ENCODE assay signal across 11 cellular contexts in the genomic region with DNA sequence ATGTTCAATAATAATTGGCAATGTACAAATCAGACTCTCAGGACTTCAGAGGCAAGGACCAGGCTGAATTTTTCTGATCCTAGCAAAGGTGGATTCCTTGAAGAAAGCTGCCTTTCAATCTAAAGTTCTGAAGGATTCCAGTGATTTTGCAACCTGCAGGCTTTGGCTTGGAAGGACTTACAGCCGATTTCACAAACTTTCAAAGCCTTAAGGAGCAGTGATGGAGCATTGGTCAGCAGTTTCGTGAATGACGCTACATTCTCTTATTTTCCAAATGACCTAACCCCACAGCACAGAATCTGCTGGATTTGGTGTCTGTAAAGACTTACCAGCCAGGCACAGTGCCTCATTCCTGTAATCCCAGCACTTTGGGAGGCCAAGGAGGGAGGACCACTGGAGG.
DNase-seq lines count a peak whose midpoint lies in the region; ATAC-seq lines count a peak whose summit lies in the region.
"Had no signal": no experiment of that assay in that cellular context is flagged by ENCODE, and none has a peak within 500 bp of the region (broad histone marks: within the 10 kb centered on the region; RNA-seq: fewer than 3 reads in every experiment).

No MANE protein-coding gene starts in this region.

- peak overlapping the region; percentile 77 to 97 for H3K4me3 Mint-ChIP-seq in activated T-cell treated with anti-CD3 and anti-CD28 coated beads, Interleukin-2, amount 50 U/mL, for 72 hours
- no peak overlapping the region for H3K4me3 Mint-ChIP-seq in activated T-cell treated with anti-CD3 and anti-CD28 coated beads, Interleukin-2, amount 50 U/mL, for 4 hours
- peak overlapping the region; percentile 32 for H3K4me3 Mint-ChIP-seq in activated naive CD8-positive, alpha-beta T cell treated with anti-CD3 and anti-CD28 coated beads, Interleukin-2, amount 50 U/mL, for 24 hours
- peak overlapping the region; percentile 59 for H3K4me3 Mint-ChIP-seq in memory B cell

- in situ Hi-C loops in ACHN (cut with HindIII; ENCODE audit: low pct_ligation_motif_present, low pct_unique_long_range_greater_than_20kb, low sequenced_read_pairs), result no loop called here

- H3K9me3 Mint-ChIP-seq in activated T-cell treated with anti-CD3 and anti-CD28 coated beads, Interleukin-2, amount 50 U/mL, for 72 hours, result no peaks in the 10 kb centered on the region
- no peaks in the 10 kb centered on the region for H3K9me3 Mint-ChIP-seq in activated T-cell treated with anti-CD3 and anti-CD28 coated beads, Interleukin-2, amount 50 U/mL, for 4 hours
- H3K9me3 Mint-ChIP-seq in activated naive CD8-positive, alpha-beta T cell treated with anti-CD3 and anti-CD28 coated beads, Interleukin-2, amount 50 U/mL, for 24 hours, result no peaks in the 10 kb centered on the region
- H3K9me3 Mint-ChIP-seq in memory B cell, result no peaks in the 10 kb centered on the region

- DNase-seq in activated T-cell treated with anti-CD3 and anti-CD28 coated beads, Interleukin-2, amount 50 U/mL, for 72 hours, result no peak
- DNase-seq in activated T-cell treated with anti-CD3 and anti-CD28 coated beads, Interleukin-2, amount 50 U/mL, for 4 hours, result no peak
- no peak for DNase-seq in activated naive CD8-positive, alpha-beta T cell treated with anti-CD3 and anti-CD28 coated beads, Interleukin-2, amount 50 U/mL, for 24 hours
- DNase-seq in memory B cell (ENCODE audit: low spot score in 2 of 2), result no peak
- DNase-seq in NCI-H2171 (lab: John Stamatoyannopoulos, UW), result no peak
- DNase-seq in ACHN, result no peak
- DNase-seq in CD1c-positive myeloid dendritic cell (ENCODE audit: extremely low spot score), result no peak
- DNase-seq: effector CD4-positive, alpha-beta T cell; KG1; midbrain had no signal

- H3K27me3 Mint-ChIP-seq in activated T-cell treated with anti-CD3 and anti-CD28 coated beads, Interleukin-2, amount 50 U/mL, for 72 hours (ENCODE audit: low read depth), result no peaks in the 10 kb centered on the region
- H3K27me3 Mint-ChIP-seq in activated T-cell treated with anti-CD3 and anti-CD28 coated beads, Interleukin-2, amount 50 U/mL, for 4 hours (ENCODE audit: low read depth), result no peaks in the 10 kb centered on the region
- H3K27me3 Mint-ChIP-seq in activated naive CD8-positive, alpha-beta T cell treated with anti-CD3 and anti-CD28 coated beads, Interleukin-2, amount 50 U/mL, for 24 hours, result peaks cover 4% of the 10 kb centered on the region
- H3K27me3 Mint-ChIP-seq in memory B cell, result no peaks in the 10 kb centered on the region

- peak overlapping the region; percentile 90 for H3K27ac ChIP-seq in temporal lobe (ENCODE audit: low read depth, low read length)

- H3K36me3 Mint-ChIP-seq in activated T-cell treated with anti-CD3 and anti-CD28 coated beads, Interleukin-2, amount 50 U/mL, for 72 hours (ENCODE audit: insufficient read depth in 2 of 2), result peaks cover 3% of the 10 kb centered on the region in 2 donors
- no peaks in the 10 kb centered on the region for H3K36me3 Mint-ChIP-seq in activated T-cell treated with anti-CD3 and anti-CD28 coated beads, Interleukin-2, amount 50 U/mL, for 4 hours (ENCODE audit: insufficient read depth)
- no peaks in the 10 kb centered on the region for H3K36me3 Mint-ChIP-seq in activated naive CD8-positive, alpha-beta T cell treated with anti-CD3 and anti-CD28 coated beads, Interleukin-2, amount 50 U/mL, for 24 hours (ENCODE audit: low read depth)
- H3K36me3 Mint-ChIP-seq in memory B cell, result no peaks in the 10 kb centered on the region

- ATAC-seq in activated T-cell treated with anti-CD3 and anti-CD28 coated beads, Interleukin-2, amount 50 U/mL, for 72 hours (replicated peaks in 1 of 2), result no peak
- ATAC-seq in activated T-cell treated with anti-CD3 and anti-CD28 coated beads, Interleukin-2, amount 50 U/mL, for 4 hours, result no peak
- ATAC-seq in activated naive CD8-positive, alpha-beta T cell treated with anti-CD3 and anti-CD28 coated beads, Interleukin-2, amount 50 U/mL, for 24 hours, result no peak
- ATAC-seq in memory B cell (ENCODE audit: low read depth), result no peak

- no peak overlapping the region for H3K27ac Mint-ChIP-seq in activated T-cell treated with anti-CD3 and anti-CD28 coated beads, Interleukin-2, amount 50 U/mL, for 72 hours
- no peak overlapping the region for H3K27ac Mint-ChIP-seq in activated naive CD8-positive, alpha-beta T cell treated with anti-CD3 and anti-CD28 coated beads, Interleukin-2, amount 50 U/mL, for 24 hours
- peak overlapping the region; percentile 79 for H3K27ac Mint-ChIP-seq in memory B cell

- peaks cover 35% of the 10 kb centered on the region for H3K4me1 Mint-ChIP-seq in activated T-cell treated with anti-CD3 and anti-CD28 coated beads, Interleukin-2, amount 50 U/mL, for 72 hours (ENCODE audit: low read depth)
- H3K4me1 Mint-ChIP-seq in activated T-cell treated with anti-CD3 and anti-CD28 coated beads, Interleukin-2, amount 50 U/mL, for 4 hours (ENCODE audit: low read depth), result peaks cover 16% of the 10 kb centered on the region
- H3K4me1 Mint-ChIP-seq in activated naive CD8-positive, alpha-beta T cell treated with anti-CD3 and anti-CD28 coated beads, Interleukin-2, amount 50 U/mL, for 24 hours, result peaks cover 19% of the 10 kb centered on the region
- H3K4me1 Mint-ChIP-seq in memory B cell, result peaks cover 7% of the 10 kb centered on the region
